Comparison of ENCODE assay signal across 22 cellular contexts in the genomic region with DNA sequence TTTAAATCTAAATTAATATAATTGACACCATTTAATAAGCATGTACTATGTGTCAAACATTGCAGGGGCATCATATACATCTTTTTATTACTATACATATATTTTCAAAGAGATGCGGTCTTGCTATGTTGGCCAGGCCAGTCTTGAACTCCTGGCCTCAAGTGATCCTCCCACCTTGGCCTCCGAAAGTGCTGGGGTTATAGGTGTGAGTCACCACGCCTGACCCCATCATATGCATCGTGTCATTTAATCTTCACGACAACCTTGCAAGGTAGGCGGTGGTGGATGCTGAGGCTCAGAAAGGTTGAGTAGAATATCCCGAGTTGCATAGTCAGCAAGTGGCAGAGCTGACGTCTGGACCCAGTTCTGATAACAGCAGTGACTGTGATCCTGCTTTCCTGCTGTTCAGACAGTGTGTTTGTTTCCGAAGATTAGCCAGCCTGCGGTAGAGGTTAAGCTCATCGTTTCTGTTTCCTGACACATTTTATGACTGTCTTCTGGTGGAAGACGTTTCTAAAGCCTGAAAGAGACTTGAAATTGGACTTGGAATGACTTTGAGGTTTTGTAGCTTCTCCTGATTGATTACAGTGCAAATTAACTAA.
"Had no signal": no experiment of that assay in that cellular context is flagged by ENCODE, and none has a peak within 500 bp of the region (broad histone marks: within the 10 kb centered on the region; RNA-seq: fewer than 3 reads in every experiment).

No MANE protein-coding gene starts in this region.

- H3K27me3 ChIP-seq: colonic mucosa, esophagus squamous epithelium, stomach had no signal

- ATAC-seq: activated CD8-positive, alpha-beta T cell treated with anti-CD3 and anti-CD28 coated beads for 36 hours; activated T-cell treated with anti-CD3 and anti-CD28 coated beads, Interleukin-2, amount 50 U/mL, for 72 hours; left cardiac atrium; mucosa of descending colon; naive thymus-derived CD4-positive, alpha-beta T cell; WTC11 had no signal

- H3K4me3 ChIP-seq: colonic mucosa, esophagus squamous epithelium, mucosa of descending colon, stomach, thoracic aorta had no signal

- H3K9me3 ChIP-seq: colonic mucosa, esophagus squamous epithelium, mucosa of descending colon, stomach, thoracic aorta had no signal

- H2AFZ ChIP-seq: parathyroid adenoma had no signal

- H3K36me3 ChIP-seq: colonic mucosa, stomach, thoracic aorta had no signal

- H3K27ac ChIP-seq: colonic mucosa, esophagus squamous epithelium, parathyroid adenoma, stomach, thoracic aorta had no signal

- H3K4me1 ChIP-seq: colonic mucosa had no signal

- DNase-seq: activated CD4-positive, alpha-beta T cell treated with anti-CD3 and anti-CD28 coated beads for 4 hours; activated CD8-positive, alpha-beta T cell treated with anti-CD3 and anti-CD28 coated beads for 36 hours; activated gamma-delta T cell treated with Interleukin-2 at 50 U/mL for 16 hours; activated naive CD8-positive, alpha-beta T cell treated with anti-CD3 and anti-CD28 coated beads for 36 hours; activated T-cell treated with anti-CD3 and anti-CD28 coated beads, Interleukin-2, amount 50 U/mL, for 72 hours; central memory CD4-positive, alpha-beta T cell; colonic mucosa; esophagus squamous epithelium; foreskin fibroblast; immature natural killer cell; left cardiac atrium; mammary epithelial cell; mucosa of descending colon; naive thymus-derived CD4-positive, alpha-beta T cell; stimulated activated CD4-positive, alpha-beta T cell treated with anti-CD3 and anti-CD28 coated beads, Interleukin-12 subunit alpha, Interleukin-12 subunit beta, amount 100 ng/mL, for 4 hours; stimulated activated CD4-positive, alpha-beta T cell treated with anti-CD3 and anti-CD28 coated beads, Interleukin-2, amount 100 ng/mL, for 24 hours; stomach; T-helper 1 cell; T1000 had no signal
